Comparison of ENCODE assay signal across 1 cellular context in the genomic region with DNA sequence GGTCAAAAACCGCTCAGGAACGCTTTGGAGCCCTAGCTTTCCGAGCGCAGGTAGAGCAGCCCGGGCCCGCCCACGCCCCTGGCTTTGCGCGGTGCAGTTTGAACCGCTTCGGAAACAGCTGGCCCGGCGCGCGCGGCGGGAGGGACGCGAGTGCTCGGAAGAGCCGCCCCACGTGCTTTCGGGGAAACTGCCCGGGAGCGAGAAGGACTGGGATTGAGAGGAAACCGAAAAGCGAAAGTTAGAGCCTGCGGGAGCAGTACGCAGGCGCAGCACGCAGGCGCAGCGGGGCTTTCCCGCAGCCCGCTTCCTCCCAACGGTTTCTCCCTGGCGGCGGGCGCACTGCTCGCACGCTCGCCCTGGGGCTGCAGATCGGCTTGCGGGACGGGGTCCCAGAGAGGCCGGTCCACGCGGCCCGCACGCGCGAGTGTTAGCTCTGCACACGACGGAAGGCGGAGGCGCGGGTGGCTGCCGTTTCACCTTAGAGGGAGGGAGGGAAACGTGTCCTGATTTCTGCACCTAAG.
TF ChIP-seq lines count a peak whose summit lies in the region.

No MANE protein-coding gene starts in this region.

TF ChIP-seq in HepG2, 621 proteins besides CTCF, POLR2A, EP300 and RAD21 (continued from another document and continues in another):
- TF ChIP-seq, protein P1, sequence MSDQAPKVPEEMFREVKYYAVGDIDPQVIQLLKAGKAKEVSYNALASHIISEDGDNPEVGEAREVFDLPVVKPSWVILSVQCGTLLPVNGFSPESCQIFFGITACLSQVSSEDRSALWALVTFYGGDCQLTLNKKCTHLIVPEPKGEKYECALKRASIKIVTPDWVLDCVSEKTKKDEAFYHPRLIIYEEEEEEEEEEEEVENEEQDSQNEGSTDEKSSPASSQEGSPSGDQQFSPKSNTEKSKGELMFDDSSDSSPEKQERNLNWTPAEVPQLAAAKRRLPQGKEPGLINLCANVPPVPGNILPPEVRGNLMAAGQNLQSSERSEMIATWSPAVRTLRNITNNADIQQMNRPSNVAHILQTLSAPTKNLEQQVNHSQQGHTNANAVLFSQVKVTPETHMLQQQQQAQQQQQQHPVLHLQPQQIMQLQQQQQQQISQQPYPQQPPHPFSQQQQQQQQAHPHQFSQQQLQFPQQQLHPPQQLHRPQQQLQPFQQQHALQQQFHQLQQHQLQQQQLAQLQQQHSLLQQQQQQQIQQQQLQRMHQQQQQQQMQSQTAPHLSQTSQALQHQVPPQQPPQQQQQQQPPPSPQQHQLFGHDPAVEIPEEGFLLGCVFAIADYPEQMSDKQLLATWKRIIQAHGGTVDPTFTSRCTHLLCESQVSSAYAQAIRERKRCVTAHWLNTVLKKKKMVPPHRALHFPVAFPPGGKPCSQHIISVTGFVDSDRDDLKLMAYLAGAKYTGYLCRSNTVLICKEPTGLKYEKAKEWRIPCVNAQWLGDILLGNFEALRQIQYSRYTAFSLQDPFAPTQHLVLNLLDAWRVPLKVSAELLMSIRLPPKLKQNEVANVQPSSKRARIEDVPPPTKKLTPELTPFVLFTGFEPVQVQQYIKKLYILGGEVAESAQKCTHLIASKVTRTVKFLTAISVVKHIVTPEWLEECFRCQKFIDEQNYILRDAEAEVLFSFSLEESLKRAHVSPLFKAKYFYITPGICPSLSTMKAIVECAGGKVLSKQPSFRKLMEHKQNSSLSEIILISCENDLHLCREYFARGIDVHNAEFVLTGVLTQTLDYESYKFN (CRISPR knock-in tag; conservative IDR thresholded peaks at IDR 0.05) = peak; percentile 84
- TF ChIP-seq CEBPB (IDR thresholded peaks at IDR 0.05; ENCODE audit: borderline replicate concordance, low read depth, low read length) = no peak
- TF ChIP-seq, protein P2, sequence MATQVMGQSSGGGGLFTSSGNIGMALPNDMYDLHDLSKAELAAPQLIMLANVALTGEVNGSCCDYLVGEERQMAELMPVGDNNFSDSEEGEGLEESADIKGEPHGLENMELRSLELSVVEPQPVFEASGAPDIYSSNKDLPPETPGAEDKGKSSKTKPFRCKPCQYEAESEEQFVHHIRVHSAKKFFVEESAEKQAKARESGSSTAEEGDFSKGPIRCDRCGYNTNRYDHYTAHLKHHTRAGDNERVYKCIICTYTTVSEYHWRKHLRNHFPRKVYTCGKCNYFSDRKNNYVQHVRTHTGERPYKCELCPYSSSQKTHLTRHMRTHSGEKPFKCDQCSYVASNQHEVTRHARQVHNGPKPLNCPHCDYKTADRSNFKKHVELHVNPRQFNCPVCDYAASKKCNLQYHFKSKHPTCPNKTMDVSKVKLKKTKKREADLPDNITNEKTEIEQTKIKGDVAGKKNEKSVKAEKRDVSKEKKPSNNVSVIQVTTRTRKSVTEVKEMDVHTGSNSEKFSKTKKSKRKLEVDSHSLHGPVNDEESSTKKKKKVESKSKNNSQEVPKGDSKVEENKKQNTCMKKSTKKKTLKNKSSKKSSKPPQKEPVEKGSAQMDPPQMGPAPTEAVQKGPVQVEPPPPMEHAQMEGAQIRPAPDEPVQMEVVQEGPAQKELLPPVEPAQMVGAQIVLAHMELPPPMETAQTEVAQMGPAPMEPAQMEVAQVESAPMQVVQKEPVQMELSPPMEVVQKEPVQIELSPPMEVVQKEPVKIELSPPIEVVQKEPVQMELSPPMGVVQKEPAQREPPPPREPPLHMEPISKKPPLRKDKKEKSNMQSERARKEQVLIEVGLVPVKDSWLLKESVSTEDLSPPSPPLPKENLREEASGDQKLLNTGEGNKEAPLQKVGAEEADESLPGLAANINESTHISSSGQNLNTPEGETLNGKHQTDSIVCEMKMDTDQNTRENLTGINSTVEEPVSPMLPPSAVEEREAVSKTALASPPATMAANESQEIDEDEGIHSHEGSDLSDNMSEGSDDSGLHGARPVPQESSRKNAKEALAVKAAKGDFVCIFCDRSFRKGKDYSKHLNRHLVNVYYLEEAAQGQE (IDR thresholded peaks at IDR 0.05; ENCODE audit: borderline replicate concordance in 1 of 2, low read depth in 1 of 2, low read length in 2 of 2) = peak in 1 of 2 experiments; percentile 79; a peak in 2 of 4 replicates
- peak; percentile 100 for TF ChIP-seq SAP130 (CRISPR knock-in tag; IDR thresholded peaks at IDR 0.05; ENCODE audit: low read depth)
- peak; percentile 99 for TF ChIP-seq ZNF780A (CRISPR knock-in tag; IDR thresholded peaks at IDR 0.05)
- TF ChIP-seq ATM (IDR thresholded peaks at IDR 0.05; ENCODE audit: borderline replicate concordance) = no peak
- peak; percentile 95 for TF ChIP-seq ZFP36L2 (CRISPR knock-in tag; IDR thresholded peaks at IDR 0.05)
- peak; percentile 97 for TF ChIP-seq POLR2AphosphoS5 (IDR thresholded peaks at IDR 0.05; ENCODE audit: low read depth, low read length)
- TF ChIP-seq, protein P3, sequence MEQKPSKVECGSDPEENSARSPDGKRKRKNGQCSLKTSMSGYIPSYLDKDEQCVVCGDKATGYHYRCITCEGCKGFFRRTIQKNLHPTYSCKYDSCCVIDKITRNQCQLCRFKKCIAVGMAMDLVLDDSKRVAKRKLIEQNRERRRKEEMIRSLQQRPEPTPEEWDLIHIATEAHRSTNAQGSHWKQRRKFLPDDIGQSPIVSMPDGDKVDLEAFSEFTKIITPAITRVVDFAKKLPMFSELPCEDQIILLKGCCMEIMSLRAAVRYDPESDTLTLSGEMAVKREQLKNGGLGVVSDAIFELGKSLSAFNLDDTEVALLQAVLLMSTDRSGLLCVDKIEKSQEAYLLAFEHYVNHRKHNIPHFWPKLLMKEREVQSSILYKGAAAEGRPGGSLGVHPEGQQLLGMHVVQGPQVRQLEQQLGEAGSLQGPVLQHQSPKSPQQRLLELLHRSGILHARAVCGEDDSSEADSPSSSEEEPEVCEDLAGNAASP (CRISPR knock-in tag; IDR thresholded peaks at IDR 0.05; ENCODE audit: borderline replicate concordance) = peak; percentile 94
- no peak for TF ChIP-seq ZNF549 (CRISPR knock-in tag; IDR thresholded peaks at IDR 0.05)
- TF ChIP-seq SNAPC2 (CRISPR knock-in tag; IDR thresholded peaks at IDR 0.05) = peak; percentile 98
- peak; percentile 32; the same call in 1 of the 2 replicates for TF ChIP-seq ZKSCAN5 (CRISPR knock-in tag; IDR thresholded peaks at IDR 0.05)
- peak; percentile 96 for TF ChIP-seq RNF2 (conservative IDR thresholded peaks at IDR 0.05; ENCODE audit: low read depth)
- TF ChIP-seq NFKB2 (CRISPR knock-in tag; IDR thresholded peaks at IDR 0.05; ENCODE audit: borderline replicate concordance) = peak; percentile 99
- TF ChIP-seq SAFB2 (CRISPR knock-in tag; IDR thresholded peaks at IDR 0.05; ENCODE audit: borderline replicate concordance, low read depth) = peak; percentile 78
- peak; percentile 96 for TF ChIP-seq DR1 (CRISPR knock-in tag; IDR thresholded peaks at IDR 0.05)
- TF ChIP-seq GTF3A (CRISPR knock-in tag; conservative IDR thresholded peaks at IDR 0.05) = peak; percentile 81; the same call in 1 of the 2 replicates
- TF ChIP-seq SIX1 (CRISPR knock-in tag; IDR thresholded peaks at IDR 0.05; ENCODE audit: borderline replicate concordance) = peak; percentile 76
- no peak for TF ChIP-seq NPAS2 (CRISPR knock-in tag; IDR thresholded peaks at IDR 0.05; ENCODE audit: borderline replicate concordance)
- TF ChIP-seq ZNF530 (CRISPR knock-in tag; IDR thresholded peaks at IDR 0.05; ENCODE audit: low read depth) = peak; percentile 61; the same call in 1 of the 2 replicates
- TF ChIP-seq, protein P4, sequence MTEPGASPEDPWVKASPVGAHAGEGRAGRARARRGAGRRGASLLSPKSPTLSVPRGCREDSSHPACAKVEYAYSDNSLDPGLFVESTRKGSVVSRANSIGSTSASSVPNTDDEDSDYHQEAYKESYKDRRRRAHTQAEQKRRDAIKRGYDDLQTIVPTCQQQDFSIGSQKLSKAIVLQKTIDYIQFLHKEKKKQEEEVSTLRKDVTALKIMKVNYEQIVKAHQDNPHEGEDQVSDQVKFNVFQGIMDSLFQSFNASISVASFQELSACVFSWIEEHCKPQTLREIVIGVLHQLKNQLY (CRISPR knock-in tag; IDR thresholded peaks at IDR 0.05) = peak; percentile 97
- TF ChIP-seq, protein P5, sequence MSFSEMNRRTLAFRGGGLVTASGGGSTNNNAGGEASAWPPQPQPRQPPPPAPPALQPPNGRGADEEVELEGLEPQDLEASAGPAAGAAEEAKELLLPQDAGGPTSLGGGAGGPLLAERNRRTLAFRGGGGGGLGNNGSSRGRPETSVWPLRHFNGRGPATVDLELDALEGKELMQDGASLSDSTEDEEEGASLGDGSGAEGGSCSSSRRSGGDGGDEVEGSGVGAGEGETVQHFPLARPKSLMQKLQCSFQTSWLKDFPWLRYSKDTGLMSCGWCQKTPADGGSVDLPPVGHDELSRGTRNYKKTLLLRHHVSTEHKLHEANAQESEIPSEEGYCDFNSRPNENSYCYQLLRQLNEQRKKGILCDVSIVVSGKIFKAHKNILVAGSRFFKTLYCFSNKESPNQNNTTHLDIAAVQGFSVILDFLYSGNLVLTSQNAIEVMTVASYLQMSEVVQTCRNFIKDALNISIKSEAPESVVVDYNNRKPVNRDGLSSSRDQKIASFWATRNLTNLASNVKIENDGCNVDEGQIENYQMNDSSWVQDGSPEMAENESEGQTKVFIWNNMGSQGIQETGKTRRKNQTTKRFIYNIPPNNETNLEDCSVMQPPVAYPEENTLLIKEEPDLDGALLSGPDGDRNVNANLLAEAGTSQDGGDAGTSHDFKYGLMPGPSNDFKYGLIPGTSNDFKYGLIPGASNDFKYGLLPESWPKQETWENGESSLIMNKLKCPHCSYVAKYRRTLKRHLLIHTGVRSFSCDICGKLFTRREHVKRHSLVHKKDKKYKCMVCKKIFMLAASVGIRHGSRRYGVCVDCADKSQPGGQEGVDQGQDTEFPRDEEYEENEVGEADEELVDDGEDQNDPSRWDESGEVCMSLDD (CRISPR knock-in tag; IDR thresholded peaks at IDR 0.05; ENCODE audit: borderline replicate concordance) = 0 out of 2 replicates have a peak, but pooled peaks have one; percentile 86
- TF ChIP-seq, protein P6, sequence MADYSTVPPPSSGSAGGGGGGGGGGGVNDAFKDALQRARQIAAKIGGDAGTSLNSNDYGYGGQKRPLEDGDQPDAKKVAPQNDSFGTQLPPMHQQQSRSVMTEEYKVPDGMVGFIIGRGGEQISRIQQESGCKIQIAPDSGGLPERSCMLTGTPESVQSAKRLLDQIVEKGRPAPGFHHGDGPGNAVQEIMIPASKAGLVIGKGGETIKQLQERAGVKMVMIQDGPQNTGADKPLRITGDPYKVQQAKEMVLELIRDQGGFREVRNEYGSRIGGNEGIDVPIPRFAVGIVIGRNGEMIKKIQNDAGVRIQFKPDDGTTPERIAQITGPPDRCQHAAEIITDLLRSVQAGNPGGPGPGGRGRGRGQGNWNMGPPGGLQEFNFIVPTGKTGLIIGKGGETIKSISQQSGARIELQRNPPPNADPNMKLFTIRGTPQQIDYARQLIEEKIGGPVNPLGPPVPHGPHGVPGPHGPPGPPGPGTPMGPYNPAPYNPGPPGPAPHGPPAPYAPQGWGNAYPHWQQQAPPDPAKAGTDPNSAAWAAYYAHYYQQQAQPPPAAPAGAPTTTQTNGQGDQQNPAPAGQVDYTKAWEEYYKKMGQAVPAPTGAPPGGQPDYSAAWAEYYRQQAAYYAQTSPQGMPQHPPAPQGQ (CRISPR knock-in tag; IDR thresholded peaks at IDR 0.05; ENCODE audit: borderline replicate concordance) = peak; percentile 81; the same call in 1 of the 2 replicates
- 0 out of 2 replicates have a peak, but pooled peaks have one; percentile 4 for TF ChIP-seq MAFF (IDR thresholded peaks at IDR 0.05; ENCODE audit: low read depth, low read length)
- peak; percentile 80 for TF ChIP-seq WIZ (CRISPR knock-in tag; IDR thresholded peaks at IDR 0.05)
- TF ChIP-seq SUZ12 (IDR thresholded peaks at IDR 0.05; ENCODE audit: low read depth, low read length) = no peak
- TF ChIP-seq, protein P7, sequence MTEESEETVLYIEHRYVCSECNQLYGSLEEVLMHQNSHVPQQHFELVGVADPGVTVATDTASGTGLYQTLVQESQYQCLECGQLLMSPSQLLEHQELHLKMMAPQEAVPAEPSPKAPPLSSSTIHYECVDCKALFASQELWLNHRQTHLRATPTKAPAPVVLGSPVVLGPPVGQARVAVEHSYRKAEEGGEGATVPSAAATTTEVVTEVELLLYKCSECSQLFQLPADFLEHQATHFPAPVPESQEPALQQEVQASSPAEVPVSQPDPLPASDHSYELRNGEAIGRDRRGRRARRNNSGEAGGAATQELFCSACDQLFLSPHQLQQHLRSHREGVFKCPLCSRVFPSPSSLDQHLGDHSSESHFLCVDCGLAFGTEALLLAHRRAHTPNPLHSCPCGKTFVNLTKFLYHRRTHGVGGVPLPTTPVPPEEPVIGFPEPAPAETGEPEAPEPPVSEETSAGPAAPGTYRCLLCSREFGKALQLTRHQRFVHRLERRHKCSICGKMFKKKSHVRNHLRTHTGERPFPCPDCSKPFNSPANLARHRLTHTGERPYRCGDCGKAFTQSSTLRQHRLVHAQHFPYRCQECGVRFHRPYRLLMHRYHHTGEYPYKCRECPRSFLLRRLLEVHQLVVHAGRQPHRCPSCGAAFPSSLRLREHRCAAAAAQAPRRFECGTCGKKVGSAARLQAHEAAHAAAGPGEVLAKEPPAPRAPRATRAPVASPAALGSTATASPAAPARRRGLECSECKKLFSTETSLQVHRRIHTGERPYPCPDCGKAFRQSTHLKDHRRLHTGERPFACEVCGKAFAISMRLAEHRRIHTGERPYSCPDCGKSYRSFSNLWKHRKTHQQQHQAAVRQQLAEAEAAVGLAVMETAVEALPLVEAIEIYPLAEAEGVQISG (CRISPR knock-in tag; IDR thresholded peaks at IDR 0.05) = peak; percentile 97
- TF ChIP-seq GATA4 (IDR thresholded peaks at IDR 0.05; ENCODE audit: borderline replicate concordance, low read depth) = peak; percentile 84
- peak; percentile 89; the same call in 1 of the 2 replicates for TF ChIP-seq ZZZ3 (CRISPR knock-in tag; IDR thresholded peaks at IDR 0.05; ENCODE audit: borderline replicate concordance)
- peak; percentile 96 for TF ChIP-seq ZNF274 (CRISPR knock-in tag; IDR thresholded peaks at IDR 0.05)
- TF ChIP-seq RBM39 (IDR thresholded peaks at IDR 0.05; ENCODE audit: low read depth, low read length, poor library complexity, severe bottlenecking) = peak; percentile 91
- TF ChIP-seq SP1 (IDR thresholded peaks at IDR 0.05) = no peak
- peak; percentile 98 for TF ChIP-seq SP1 (CRISPR knock-in tag; IDR thresholded peaks at IDR 0.05)
- TF ChIP-seq, protein P8, sequence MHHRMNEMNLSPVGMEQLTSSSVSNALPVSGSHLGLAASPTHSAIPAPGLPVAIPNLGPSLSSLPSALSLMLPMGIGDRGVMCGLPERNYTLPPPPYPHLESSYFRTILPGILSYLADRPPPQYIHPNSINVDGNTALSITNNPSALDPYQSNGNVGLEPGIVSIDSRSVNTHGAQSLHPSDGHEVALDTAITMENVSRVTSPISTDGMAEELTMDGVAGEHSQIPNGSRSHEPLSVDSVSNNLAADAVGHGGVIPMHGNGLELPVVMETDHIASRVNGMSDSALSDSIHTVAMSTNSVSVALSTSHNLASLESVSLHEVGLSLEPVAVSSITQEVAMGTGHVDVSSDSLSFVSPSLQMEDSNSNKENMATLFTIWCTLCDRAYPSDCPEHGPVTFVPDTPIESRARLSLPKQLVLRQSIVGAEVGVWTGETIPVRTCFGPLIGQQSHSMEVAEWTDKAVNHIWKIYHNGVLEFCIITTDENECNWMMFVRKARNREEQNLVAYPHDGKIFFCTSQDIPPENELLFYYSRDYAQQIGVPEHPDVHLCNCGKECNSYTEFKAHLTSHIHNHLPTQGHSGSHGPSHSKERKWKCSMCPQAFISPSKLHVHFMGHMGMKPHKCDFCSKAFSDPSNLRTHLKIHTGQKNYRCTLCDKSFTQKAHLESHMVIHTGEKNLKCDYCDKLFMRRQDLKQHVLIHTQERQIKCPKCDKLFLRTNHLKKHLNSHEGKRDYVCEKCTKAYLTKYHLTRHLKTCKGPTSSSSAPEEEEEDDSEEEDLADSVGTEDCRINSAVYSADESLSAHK (CRISPR knock-in tag; IDR thresholded peaks at IDR 0.05; ENCODE audit: borderline replicate concordance) = 0 out of 2 replicates have a peak, but pooled peaks have one; percentile 85
- TF ChIP-seq ZNF589 (CRISPR knock-in tag; conservative IDR thresholded peaks at IDR 0.05) = peak; percentile 100
- peak; percentile 67 for TF ChIP-seq ZNF136 (CRISPR knock-in tag; IDR thresholded peaks at IDR 0.05; ENCODE audit: low read depth)
